Comparison of ENCODE assay signal across 1 cellular context in the genomic region with DNA sequence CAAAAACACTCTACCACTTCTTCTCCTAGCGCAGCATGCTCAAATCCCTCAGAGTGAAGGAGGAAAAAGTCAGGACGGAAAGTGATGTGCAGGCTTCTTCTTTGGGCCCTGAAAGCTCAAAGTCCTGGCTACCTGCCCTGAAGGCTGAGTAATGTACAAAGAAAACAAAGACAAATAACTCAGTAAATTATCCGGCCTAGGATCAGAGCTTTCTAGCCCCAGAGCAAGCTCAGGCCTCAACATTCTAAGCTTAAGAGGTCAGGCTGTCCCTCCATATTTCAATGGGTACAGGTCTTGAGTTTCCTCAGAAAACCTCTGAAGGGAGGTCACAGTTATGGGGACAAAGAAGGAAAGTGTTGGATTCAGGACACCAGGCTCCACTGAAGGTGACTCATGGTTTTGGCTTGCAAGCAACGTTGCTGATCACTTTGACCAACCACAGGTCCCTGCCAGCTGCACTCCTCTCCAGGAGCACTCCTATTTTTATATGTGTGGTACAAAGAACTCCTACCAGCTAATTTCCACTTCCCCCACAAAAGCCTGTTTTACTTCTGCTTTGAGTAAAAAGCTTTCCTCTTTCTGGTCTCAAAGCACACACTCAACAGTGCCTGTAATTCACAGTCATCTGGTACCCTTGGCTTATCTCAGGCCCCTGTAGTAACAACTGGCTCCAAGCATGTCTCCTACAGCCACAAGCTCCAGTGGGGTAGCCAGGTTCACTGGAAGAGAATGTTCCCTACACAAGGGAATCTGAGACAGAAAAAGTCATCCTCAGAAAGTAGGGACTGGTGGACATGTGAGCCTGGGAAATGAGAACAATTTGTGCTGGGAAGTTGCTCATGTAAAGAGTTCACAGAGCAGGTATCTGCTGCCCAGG.
TF ChIP-seq lines count a peak whose summit lies in the region.

No MANE protein-coding gene starts in this region.

TF ChIP-seq in HepG2, 621 proteins besides CTCF, POLR2A, EP300 and RAD21 (continued from another document):
- TF ChIP-seq, protein P1, sequence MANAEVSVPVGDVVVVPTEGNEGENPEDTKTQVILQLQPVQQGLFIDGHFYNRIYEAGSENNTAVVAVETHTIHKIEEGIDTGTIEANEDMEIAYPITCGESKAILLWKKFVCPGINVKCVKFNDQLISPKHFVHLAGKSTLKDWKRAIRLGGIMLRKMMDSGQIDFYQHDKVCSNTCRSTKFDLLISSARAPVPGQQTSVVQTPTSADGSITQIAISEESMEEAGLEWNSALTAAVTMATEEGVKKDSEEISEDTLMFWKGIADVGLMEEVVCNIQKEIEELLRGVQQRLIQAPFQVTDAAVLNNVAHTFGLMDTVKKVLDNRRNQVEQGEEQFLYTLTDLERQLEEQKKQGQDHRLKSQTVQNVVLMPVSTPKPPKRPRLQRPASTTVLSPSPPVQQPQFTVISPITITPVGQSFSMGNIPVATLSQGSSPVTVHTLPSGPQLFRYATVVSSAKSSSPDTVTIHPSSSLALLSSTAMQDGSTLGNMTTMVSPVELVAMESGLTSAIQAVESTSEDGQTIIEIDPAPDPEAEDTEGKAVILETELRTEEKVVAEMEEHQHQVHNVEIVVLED (CRISPR knock-in tag; IDR thresholded peaks at IDR 0.05; ENCODE audit: borderline replicate concordance), result no peak
- TF ChIP-seq, protein P2, sequence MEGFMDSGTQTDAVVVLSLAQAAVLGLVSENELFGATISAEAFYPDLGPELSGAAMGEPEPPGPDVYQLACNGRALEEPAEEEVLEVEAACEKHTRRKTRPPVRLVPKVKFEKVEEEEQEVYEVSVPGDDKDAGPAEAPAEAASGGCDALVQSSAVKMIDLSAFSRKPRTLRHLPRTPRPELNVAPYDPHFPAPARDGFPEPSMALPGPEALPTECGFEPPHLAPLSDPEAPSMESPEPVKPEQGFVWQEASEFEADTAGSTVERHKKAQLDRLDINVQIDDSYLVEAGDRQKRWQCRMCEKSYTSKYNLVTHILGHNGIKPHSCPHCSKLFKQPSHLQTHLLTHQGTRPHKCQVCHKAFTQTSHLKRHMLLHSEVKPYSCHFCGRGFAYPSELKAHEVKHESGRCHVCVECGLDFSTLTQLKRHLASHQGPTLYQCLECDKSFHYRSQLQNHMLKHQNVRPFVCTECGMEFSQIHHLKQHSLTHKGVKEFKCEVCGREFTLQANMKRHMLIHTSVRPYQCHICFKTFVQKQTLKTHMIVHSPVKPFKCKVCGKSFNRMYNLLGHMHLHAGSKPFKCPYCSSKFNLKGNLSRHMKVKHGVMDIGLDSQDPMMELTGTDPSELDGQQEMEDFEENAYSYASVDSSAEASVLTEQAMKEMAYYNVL (CRISPR knock-in tag; IDR thresholded peaks at IDR 0.05; ENCODE audit: borderline replicate concordance), result no peak
- TF ChIP-seq MXI1 (IDR thresholded peaks at IDR 0.05; ENCODE audit: borderline replicate concordance, low read depth, low read length) (no peak), NCOA2 (CRISPR knock-in tag; IDR thresholded peaks at IDR 0.05) (no peak), ZNF264 (CRISPR knock-in tag; IDR thresholded peaks at IDR 0.05) (no peak), SMAD1 (CRISPR knock-in tag; IDR thresholded peaks at IDR 0.05; ENCODE audit: borderline replicate concordance, low read depth) (no peak), RXRA (CRISPR knock-in tag; IDR thresholded peaks at IDR 0.05) (no peak), ZNF224 (CRISPR knock-in tag; IDR thresholded peaks at IDR 0.05) (no peak), ETV5 (CRISPR knock-in tag; IDR thresholded peaks at IDR 0.05; ENCODE audit: borderline replicate concordance) (0 out of 2 replicates have a peak, but pooled peaks have one; percentile 11), KMT2B (CRISPR knock-in tag; IDR thresholded peaks at IDR 0.05) (no peak), ZMYM4 (CRISPR knock-in tag; IDR thresholded peaks at IDR 0.05) (no peak), POLR2AphosphoS5 (IDR thresholded peaks at IDR 0.05; ENCODE audit: low read depth, low read length) (no peak), SOX6 (IDR thresholded peaks at IDR 0.05) (no peak), SOX6 (CRISPR knock-in tag; IDR thresholded peaks at IDR 0.05) (no peak)
- TF ChIP-seq, protein P3, sequence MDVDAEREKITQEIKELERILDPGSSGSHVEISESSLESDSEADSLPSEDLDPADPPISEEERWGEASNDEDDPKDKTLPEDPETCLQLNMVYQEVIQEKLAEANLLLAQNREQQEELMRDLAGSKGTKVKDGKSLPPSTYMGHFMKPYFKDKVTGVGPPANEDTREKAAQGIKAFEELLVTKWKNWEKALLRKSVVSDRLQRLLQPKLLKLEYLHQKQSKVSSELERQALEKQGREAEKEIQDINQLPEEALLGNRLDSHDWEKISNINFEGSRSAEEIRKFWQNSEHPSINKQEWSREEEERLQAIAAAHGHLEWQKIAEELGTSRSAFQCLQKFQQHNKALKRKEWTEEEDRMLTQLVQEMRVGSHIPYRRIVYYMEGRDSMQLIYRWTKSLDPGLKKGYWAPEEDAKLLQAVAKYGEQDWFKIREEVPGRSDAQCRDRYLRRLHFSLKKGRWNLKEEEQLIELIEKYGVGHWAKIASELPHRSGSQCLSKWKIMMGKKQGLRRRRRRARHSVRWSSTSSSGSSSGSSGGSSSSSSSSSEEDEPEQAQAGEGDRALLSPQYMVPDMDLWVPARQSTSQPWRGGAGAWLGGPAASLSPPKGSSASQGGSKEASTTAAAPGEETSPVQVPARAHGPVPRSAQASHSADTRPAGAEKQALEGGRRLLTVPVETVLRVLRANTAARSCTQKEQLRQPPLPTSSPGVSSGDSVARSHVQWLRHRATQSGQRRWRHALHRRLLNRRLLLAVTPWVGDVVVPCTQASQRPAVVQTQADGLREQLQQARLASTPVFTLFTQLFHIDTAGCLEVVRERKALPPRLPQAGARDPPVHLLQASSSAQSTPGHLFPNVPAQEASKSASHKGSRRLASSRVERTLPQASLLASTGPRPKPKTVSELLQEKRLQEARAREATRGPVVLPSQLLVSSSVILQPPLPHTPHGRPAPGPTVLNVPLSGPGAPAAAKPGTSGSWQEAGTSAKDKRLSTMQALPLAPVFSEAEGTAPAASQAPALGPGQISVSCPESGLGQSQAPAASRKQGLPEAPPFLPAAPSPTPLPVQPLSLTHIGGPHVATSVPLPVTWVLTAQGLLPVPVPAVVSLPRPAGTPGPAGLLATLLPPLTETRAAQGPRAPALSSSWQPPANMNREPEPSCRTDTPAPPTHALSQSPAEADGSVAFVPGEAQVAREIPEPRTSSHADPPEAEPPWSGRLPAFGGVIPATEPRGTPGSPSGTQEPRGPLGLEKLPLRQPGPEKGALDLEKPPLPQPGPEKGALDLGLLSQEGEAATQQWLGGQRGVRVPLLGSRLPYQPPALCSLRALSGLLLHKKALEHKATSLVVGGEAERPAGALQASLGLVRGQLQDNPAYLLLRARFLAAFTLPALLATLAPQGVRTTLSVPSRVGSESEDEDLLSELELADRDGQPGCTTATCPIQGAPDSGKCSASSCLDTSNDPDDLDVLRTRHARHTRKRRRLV (CRISPR knock-in tag; IDR thresholded peaks at IDR 0.05), result no peak
- TF ChIP-seq, protein P4, sequence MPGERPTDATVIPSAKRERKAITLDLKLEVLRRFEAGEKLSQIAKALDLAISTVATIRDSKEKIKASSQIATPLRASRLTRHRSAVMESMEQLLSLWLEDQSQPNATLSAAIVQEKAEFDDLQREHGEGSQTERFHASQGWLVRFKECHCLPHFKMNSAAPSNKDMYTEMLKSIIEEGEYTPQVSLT (CRISPR knock-in tag; IDR thresholded peaks at IDR 0.05; ENCODE audit: borderline replicate concordance, low read depth), result no peak
- TF ChIP-seq, protein P5, sequence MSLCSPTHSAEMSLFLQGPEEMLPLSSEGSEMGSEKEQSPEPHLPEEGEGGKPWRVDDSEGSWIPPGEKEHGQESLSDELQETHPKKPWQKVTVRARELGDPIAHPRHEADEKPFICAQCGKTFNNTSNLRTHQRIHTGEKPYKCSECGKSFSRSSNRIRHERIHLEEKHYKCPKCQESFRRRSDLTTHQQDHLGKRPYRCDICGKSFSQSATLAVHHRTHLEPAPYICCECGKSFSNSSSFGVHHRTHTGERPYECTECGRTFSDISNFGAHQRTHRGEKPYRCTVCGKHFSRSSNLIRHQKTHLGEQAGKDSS (CRISPR knock-in tag; IDR thresholded peaks at IDR 0.05; ENCODE audit: borderline replicate concordance, low read depth), result no peak
- TF ChIP-seq, protein P6, sequence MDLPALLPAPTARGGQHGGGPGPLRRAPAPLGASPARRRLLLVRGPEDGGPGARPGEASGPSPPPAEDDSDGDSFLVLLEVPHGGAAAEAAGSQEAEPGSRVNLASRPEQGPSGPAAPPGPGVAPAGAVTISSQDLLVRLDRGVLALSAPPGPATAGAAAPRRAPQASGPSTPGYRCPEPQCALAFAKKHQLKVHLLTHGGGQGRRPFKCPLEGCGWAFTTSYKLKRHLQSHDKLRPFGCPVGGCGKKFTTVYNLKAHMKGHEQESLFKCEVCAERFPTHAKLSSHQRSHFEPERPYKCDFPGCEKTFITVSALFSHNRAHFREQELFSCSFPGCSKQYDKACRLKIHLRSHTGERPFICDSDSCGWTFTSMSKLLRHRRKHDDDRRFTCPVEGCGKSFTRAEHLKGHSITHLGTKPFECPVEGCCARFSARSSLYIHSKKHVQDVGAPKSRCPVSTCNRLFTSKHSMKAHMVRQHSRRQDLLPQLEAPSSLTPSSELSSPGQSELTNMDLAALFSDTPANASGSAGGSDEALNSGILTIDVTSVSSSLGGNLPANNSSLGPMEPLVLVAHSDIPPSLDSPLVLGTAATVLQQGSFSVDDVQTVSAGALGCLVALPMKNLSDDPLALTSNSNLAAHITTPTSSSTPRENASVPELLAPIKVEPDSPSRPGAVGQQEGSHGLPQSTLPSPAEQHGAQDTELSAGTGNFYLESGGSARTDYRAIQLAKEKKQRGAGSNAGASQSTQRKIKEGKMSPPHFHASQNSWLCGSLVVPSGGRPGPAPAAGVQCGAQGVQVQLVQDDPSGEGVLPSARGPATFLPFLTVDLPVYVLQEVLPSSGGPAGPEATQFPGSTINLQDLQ (CRISPR knock-in tag; IDR thresholded peaks at IDR 0.05), result no peak
